In the genomic region with DNA sequence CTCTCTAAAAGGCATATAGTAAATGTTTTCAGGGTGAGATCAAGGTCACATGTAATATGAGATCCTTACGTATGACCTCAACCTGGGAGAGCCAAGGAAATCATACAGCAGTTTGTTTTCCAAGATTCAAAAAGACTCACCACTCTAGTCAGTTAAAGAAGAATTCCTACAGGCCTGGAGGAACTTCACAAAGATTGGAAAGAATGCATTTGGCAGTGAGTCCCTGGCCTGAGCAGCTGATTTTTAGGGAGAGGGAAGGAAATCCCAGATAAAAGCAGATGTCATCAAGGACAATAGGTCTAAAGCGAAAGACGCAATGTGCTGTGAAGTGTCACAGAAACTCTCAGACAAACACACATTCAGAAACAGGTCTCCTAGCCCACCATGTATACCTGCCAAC, we compare ENCODE assay signal across 28 cellular contexts.
DNase-seq lines count a peak whose midpoint lies in the region; ATAC-seq and TF ChIP-seq lines count a peak whose summit lies in the region.
"Had no signal": no experiment of that assay in that cellular context is flagged by ENCODE, and none has a peak within 500 bp of the region (broad histone marks: within the 10 kb centered on the region; RNA-seq: fewer than 3 reads in every experiment).

No MANE protein-coding gene starts in this region.

- no peak overlapping the region for H2BK15ac ChIP-seq in mesendoderm (replicated peaks; ENCODE audit: low read depth)

- peaks cover 9% of the 10 kb centered on the region for H3K9me3 Mint-ChIP-seq in activated naive CD4-positive, alpha-beta T cell treated with anti-CD3 and anti-CD28 coated beads, Interleukin-2, amount 10 ng/mL, durations not matched to agents 7 days and 5 days

- H4K8ac ChIP-seq in mesendoderm (ENCODE audit: low read depth, low read length): no peak overlapping the region

- no peaks in the 10 kb centered on the region for H3K4me1 Mint-ChIP-seq in activated naive CD4-positive, alpha-beta T cell treated with anti-CD3 and anti-CD28 coated beads, Interleukin-2, amount 10 ng/mL, durations not matched to agents 7 days and 5 days
- H3K4me1 Mint-ChIP-seq: central memory CD8-positive, alpha-beta T cell; stimulated activated memory B cell treated with anti-CD40 and anti-IgM and Interleukin-4, amounts not matched to agents 10 μg/mL and 1 μg/mL and 100 μg/mL, for 72 hours had no signal

- H2BK5ac ChIP-seq in mesendoderm (ENCODE audit: low read length): no peak overlapping the region

- no peak overlapping the region for H4K5ac ChIP-seq in mesendoderm (ENCODE audit: low read length)

- no peak overlapping the region for H3K4ac ChIP-seq in mesendoderm (ENCODE audit: low read depth, low read length)

- CTCF ChIA-PET in activated naive CD4-positive, alpha-beta T cell treated with anti-CD3 and anti-CD28 coated beads, Interleukin-2, amount 10 ng/mL, durations not matched to agents 7 days and 5 days (lab: Charles Lee): no interaction called here

- H3K27me3 ChIP-seq in mesendoderm (ENCODE audit: insufficient read depth, low read length, poor library complexity): no peaks in the 10 kb centered on the region
- H3K27me3 ChIP-seq: SJCRH30, spleen, testis, vagina had no signal

- in situ Hi-C loops in astrocyte of the spinal cord (cut with HindIII; ENCODE audit: low sequenced_read_pairs): no loop called here

- H3K4me2 ChIP-seq in mesendoderm (ENCODE audit: low read length): no peak overlapping the region
- H3K4me2 ChIP-seq: PC-9 had no signal

- no peak overlapping the region for H2AK5ac ChIP-seq in mesendoderm (ENCODE audit: low read length)

- H3K27ac ChIP-seq in mesendoderm (ENCODE audit: low read depth, low read length): no peak overlapping the region
- H3K27ac ChIP-seq: PC-9, SJCRH30, testis, vagina had no signal

- no peak overlapping the region for H2BK120ac ChIP-seq in mesendoderm (ENCODE audit: low read depth, low read length)

- no peak overlapping the region for H3K27ac Mint-ChIP-seq in activated naive CD4-positive, alpha-beta T cell treated with anti-CD3 and anti-CD28 coated beads, Interleukin-2, amount 10 ng/mL, durations not matched to agents 7 days and 5 days
- H3K27ac Mint-ChIP-seq: activated CD8-positive, alpha-beta T cell treated with anti-CD3 and anti-CD28 coated beads, Interleukin-2, amount 10 ng/mL, durations not matched to agents 7 days and 5 days; stimulated activated memory B cell treated with anti-CD40 and anti-IgM and Interleukin-4, amounts not matched to agents 10 μg/mL and 1 μg/mL and 100 μg/mL, for 72 hours; T-helper 1 cell treated with Interleukin-12 subunit alpha and Interleukin-12 subunit beta and Interleukin-4 antibody, amounts not matched to agents 30 μg/mL and 1 μg/mL, for 36 hours had no signal

- DNase-seq in AG08395 (ENCODE audit: low spot score) (peak; percentile 10), GM03348 (ENCODE audit: low spot score) (peak; percentile 9), astrocyte of the spinal cord (ENCODE audit: low read depth, low spot score) (peak; percentile 17), mesendoderm (peak; percentile 42), DMS153 (lab: John Stamatoyannopoulos, UW) (no peak)
- no peak for DNase-seq in activated CD8-positive, alpha-beta memory T cell treated with anti-CD3 and anti-CD28 coated beads, Interleukin-2, amount 50 U/mL, for 48 hours
- no peak for DNase-seq in activated naive CD4-positive, alpha-beta T cell treated with anti-CD3 and anti-CD28 coated beads, Interleukin-2, amount 10 ng/mL, durations not matched to agents 7 days and 5 days
- DNase-seq: activated CD4-positive, alpha-beta T cell treated with anti-CD3 and anti-CD28 coated beads for 1 hour; activated CD8-positive, alpha-beta T cell treated with anti-CD3 and anti-CD28 coated beads, Interleukin-2, amount 10 ng/mL, durations not matched to agents 7 days and 5 days; activated gamma-delta T cell; activated T-cell treated with anti-CD3 and anti-CD28 coated beads, Interleukin-2, amount 50 U/mL, for 1 hour; amniotic stem cell; C1 segment of cervical spinal cord; KBM-7; kidney; NCI-H1436 treated with DMSO at 0.1 percent for 48 hours; NCI-H524 treated with DMSO at 0.1 percent for 48 hours; NK-92 treated with Interleukin-12 subunit alpha and Interleukin-12 subunit beta, amount 100 ng/mL, for 24 hours; PC-9; spleen; stimulated activated CD4-positive, alpha-beta T cell treated with anti-CD3 and anti-CD28 coated beads, Interleukin-2, amount 100 ng/mL, for 48 hours; testis had no signal

- no peak overlapping the region for H3K9ac ChIP-seq in mesendoderm (ENCODE audit: low read length)

- ATAC-seq in GM18502 (IDR thresholded peaks at IDR 0.05; ENCODE audit: poor library complexity, unreplicated experiment): no peak
- ATAC-seq: activated CD8-positive, alpha-beta T cell treated with anti-CD3 and anti-CD28 coated beads, Interleukin-2, amount 10 ng/mL, durations not matched to agents 7 days and 5 days; stimulated activated memory B cell treated with anti-CD40 and anti-IgM and Interleukin-4, amounts not matched to agents 10 μg/mL and 1 μg/mL and 100 μg/mL, for 72 hours had no signal

- H3K36me3 ChIP-seq in mesendoderm (ENCODE audit: control insufficient read depth, insufficient read depth, low read length): no peaks in the 10 kb centered on the region
- H3K36me3 ChIP-seq: SJCRH30, spleen, vagina had no signal

- H3K4me1 ChIP-seq in mesendoderm (ENCODE audit: control insufficient read depth, low read depth, low read length): no peaks in the 10 kb centered on the region
- H3K4me1 ChIP-seq: testis, vagina had no signal

- peak overlapping the region; percentile 3 for H3K56ac ChIP-seq in mesendoderm (ENCODE audit: low read length)

- H3K27me3 Mint-ChIP-seq in activated naive CD4-positive, alpha-beta T cell treated with anti-CD3 and anti-CD28 coated beads, Interleukin-2, amount 10 ng/mL, durations not matched to agents 7 days and 5 days: no peaks in the 10 kb centered on the region
- H3K27me3 Mint-ChIP-seq: central memory CD8-positive, alpha-beta T cell; stimulated activated memory B cell treated with anti-CD40 and anti-IgM and Interleukin-4, amounts not matched to agents 10 μg/mL and 1 μg/mL and 100 μg/mL, for 72 hours had no signal

- no peaks in the 10 kb centered on the region for H3K79me1 ChIP-seq in mesendoderm (ENCODE audit: low read length)

- H3K79me2 ChIP-seq in mesendoderm (ENCODE audit: control insufficient read depth, insufficient read depth, low read length): no peaks in the 10 kb centered on the region

- no peak for TF ChIP-seq CTCF in astrocyte of the spinal cord (IDR thresholded peaks at IDR 0.05; ENCODE audit: low read depth, low read length)

- no CpG with 5 or more reads among the region's 3 CpGs for WGBS in mesendoderm (ENCODE audit: extremely low coverage, insufficient coverage, low lambda C conversion rate)

- H3K4me3 ChIP-seq in astrocyte of the spinal cord (ENCODE audit: low read depth, low read length) (no peak overlapping the region), mesendoderm (ENCODE audit: low read length) (no peak overlapping the region)
- H3K4me3 ChIP-seq: PC-9, SJCRH30, spleen, testis, vagina had no signal

- H3K36me3 Mint-ChIP-seq in activated naive CD4-positive, alpha-beta T cell treated with anti-CD3 and anti-CD28 coated beads, Interleukin-2, amount 10 ng/mL, durations not matched to agents 7 days and 5 days: no peaks in the 10 kb centered on the region
- H3K36me3 Mint-ChIP-seq: stimulated activated memory B cell treated with anti-CD40 and anti-IgM and Interleukin-4, amounts not matched to agents 10 μg/mL and 1 μg/mL and 100 μg/mL, for 72 hours had no signal

- no peak overlapping the region for H3K23ac ChIP-seq in mesendoderm (ENCODE audit: low read length)

- no peak overlapping the region for H3K4me3 Mint-ChIP-seq in activated naive CD4-positive, alpha-beta T cell treated with anti-CD3 and anti-CD28 coated beads, Interleukin-2, amount 10 ng/mL, durations not matched to agents 7 days and 5 days
- H3K4me3 Mint-ChIP-seq: activated CD8-positive, alpha-beta T cell treated with anti-CD3 and anti-CD28 coated beads, Interleukin-2, amount 10 ng/mL, durations not matched to agents 7 days and 5 days; central memory CD8-positive, alpha-beta T cell; stimulated activated memory B cell treated with anti-CD40 and anti-IgM and Interleukin-4, amounts not matched to agents 10 μg/mL and 1 μg/mL and 100 μg/mL, for 72 hours; T-helper 1 cell treated with Interleukin-12 subunit alpha and Interleukin-12 subunit beta and Interleukin-4 antibody, amounts not matched to agents 30 μg/mL and 1 μg/mL, for 36 hours had no signal

- H3K18ac ChIP-seq in mesendoderm (ENCODE audit: low read length): no peak overlapping the region

Comparison
In these comparisons a context has a peak if more than half of its experiments do, and no peak if none do; other contexts are left out.
1. DNase-seq: peak in AG08395 (single experiment), GM03348 (single experiment), astrocyte of the spinal cord (single experiment) and mesendoderm (single experiment); none in DMS153 (single experiment), activated CD8-positive, alpha-beta memory T cell treated with anti-CD3 and anti-CD28 coated beads, Interleukin-2, amount 50 U/mL, for 48 hours (single experiment) and activated naive CD4-positive, alpha-beta T cell treated with anti-CD3 and anti-CD28 coated beads, Interleukin-2, amount 10 ng/mL, durations not matched to agents 7 days and 5 days (single experiment).